ENCODE assay signal across 2 cellular contexts in the genomic region with DNA sequence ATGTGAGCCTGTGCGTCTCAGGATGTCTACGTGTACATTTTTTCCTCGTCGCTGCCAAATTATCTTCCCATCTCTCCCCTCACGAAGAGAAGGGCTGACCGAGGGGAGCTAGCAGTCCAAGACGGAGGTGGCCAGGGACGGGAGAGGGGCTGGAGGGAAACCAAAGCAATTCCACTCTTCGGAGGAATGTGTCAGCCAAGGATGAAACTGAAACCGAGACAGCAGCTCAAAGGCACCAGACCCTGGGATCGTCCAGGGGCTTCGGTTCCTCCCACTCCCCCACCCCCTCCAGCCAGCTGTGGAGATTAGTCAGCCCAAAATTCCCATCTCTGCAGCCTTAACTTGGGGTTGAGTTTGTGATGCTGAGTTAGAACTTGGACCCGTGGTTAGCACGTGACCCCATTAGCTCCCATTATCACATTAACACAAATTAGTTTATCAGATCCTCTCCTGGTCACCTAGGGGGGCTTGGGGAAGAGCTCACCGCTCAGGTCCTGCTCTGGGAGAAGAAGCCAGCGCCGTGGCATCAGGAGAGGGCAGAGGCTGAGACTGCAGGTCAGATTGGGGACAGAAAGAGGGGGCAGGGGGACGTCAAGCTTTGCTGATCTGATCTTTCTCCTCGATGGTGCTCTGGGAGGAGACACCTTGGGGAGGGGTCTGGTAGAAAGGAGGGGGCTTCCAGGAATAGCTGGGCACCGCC.
TF ChIP-seq lines count a peak whose summit lies in the region.

No MANE protein-coding gene starts in this region.

TF ChIP-seq in GM12891, 5 proteins besides CTCF, POLR2A, EP300 and RAD21:
- TF ChIP-seq PAX5 (IDR thresholded peaks at IDR 0.05; ENCODE audit: insufficient read depth, low read length, severe bottlenecking), result no peak
- TF ChIP-seq POLR2AphosphoS5 (IDR thresholded peaks at IDR 0.05; ENCODE audit: low read depth, low read length), result no peak
- no peak for TF ChIP-seq TAF1 (IDR thresholded peaks at IDR 0.05; ENCODE audit: low read depth, low read length)
- no peak for TF ChIP-seq SPI1 (IDR thresholded peaks at IDR 0.05; ENCODE audit: low read depth, low read length)
- TF ChIP-seq POU2F2 (IDR thresholded peaks at IDR 0.05; ENCODE audit: low read depth, low read length), result no peak

TF ChIP-seq in K562, 482 proteins besides CTCF, POLR2A, EP300 and RAD21:
- 0 out of 2 replicates have a peak, but pooled peaks have one; percentile 54 for TF ChIP-seq KAT7 (CRISPR knock-in tag; IDR thresholded peaks at IDR 0.05; ENCODE audit: borderline replicate concordance)
- no peak for TF ChIP-seq NFIC (IDR thresholded peaks at IDR 0.05)
- TF ChIP-seq, protein P1, sequence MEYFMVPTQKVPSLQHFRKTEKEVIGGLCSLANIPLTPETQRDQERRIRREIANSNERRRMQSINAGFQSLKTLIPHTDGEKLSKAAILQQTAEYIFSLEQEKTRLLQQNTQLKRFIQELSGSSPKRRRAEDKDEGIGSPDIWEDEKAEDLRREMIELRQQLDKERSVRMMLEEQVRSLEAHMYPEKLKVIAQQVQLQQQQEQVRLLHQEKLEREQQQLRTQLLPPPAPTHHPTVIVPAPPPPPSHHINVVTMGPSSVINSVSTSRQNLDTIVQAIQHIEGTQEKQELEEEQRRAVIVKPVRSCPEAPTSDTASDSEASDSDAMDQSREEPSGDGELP (CRISPR knock-in tag; IDR thresholded peaks at IDR 0.05; ENCODE audit: borderline replicate concordance), result peak; percentile 60; the same call in 1 of the 2 replicates
- 0 out of 2 replicates have a peak, but pooled peaks have one; percentile 2 for TF ChIP-seq USF2 (CRISPR knock-in tag; IDR thresholded peaks at IDR 0.05)
- TF ChIP-seq, protein P2, sequence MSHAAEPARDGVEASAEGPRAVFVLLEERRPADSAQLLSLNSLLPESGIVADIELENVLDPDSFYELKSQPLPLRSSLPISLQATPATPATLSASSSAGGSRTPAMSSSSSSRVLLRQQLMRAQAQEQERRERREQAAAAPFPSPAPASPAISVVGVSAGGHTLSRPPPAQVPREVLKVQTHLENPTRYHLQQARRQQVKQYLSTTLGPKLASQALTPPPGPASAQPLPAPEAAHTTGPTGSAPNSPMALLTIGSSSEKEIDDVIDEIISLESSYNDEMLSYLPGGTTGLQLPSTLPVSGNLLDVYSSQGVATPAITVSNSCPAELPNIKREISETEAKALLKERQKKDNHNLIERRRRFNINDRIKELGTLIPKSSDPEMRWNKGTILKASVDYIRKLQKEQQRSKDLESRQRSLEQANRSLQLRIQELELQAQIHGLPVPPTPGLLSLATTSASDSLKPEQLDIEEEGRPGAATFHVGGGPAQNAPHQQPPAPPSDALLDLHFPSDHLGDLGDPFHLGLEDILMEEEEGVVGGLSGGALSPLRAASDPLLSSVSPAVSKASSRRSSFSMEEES (CRISPR knock-in tag; IDR thresholded peaks at IDR 0.05), result peak; percentile 54
- TF ChIP-seq CHD4 (IDR thresholded peaks at IDR 0.05; ENCODE audit: insufficient read depth, insufficient replicate concordance, low read depth, low read length, poor library complexity, severe bottlenecking), result no peak
